Comparison of ENCODE assay signal across 4 cellular contexts in genomic region chr6:16271415-16271814, GRCh38.
"Had no signal": no experiment of that assay in that cellular context is flagged by ENCODE, and none has a peak within 500 bp of the region (broad histone marks: within the 10 kb centered on the region; RNA-seq: fewer than 3 reads in every experiment).

No MANE protein-coding gene starts in this region.

- H3K4me3 ChIP-seq: GM23338 had no signal

- ATAC-seq: GM23338 had no signal

- H2AFZ ChIP-seq: GM23338 had no signal

- H3K4me2 ChIP-seq: GM23338 had no signal

- DNase-seq: H9, HCEC 1CT, IMR-90 had no signal
